In the genomic region with DNA sequence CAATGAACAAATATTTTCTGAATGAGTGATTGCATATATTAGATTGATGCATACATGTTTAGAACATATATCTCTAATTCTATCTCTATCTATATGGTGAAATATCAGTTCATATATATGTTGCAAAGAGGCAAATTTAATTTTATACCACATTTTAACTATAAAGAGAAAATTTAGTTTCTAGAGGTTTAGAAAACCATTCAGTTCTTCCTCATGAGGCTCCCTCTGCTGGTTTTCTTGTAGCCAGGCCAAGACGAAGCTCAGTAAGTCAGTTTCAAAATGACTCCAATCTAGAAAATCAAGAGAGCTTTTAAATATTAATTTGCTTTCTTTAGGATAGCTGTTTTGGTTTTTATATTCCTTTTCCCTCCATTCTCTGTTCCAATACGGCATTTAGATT, we compare ENCODE assay signal across 11 cellular contexts.
A peak's percentile ranks its signal among the peaks of the same experiment; 100 is the strongest.
DNase-seq lines count a peak whose midpoint lies in the region; ATAC-seq and TF ChIP-seq lines count a peak whose summit lies in the region.
"Had no signal": no experiment of that assay in that cellular context is flagged by ENCODE, and none has a peak within 500 bp of the region (broad histone marks: within the 10 kb centered on the region; RNA-seq: fewer than 3 reads in every experiment).

No MANE protein-coding gene starts in this region.

- H3K27me3 ChIP-seq in testis = no peaks in the 10 kb centered on the region

- WGBS in testis, 2 donors = 40 to 47% methylated on average over 2 of the region's 2 CpGs

- H3K27ac ChIP-seq in testis = no peak overlapping the region

- peaks cover 3% of the 10 kb centered on the region for H3K4me1 Mint-ChIP-seq in activated CD4-positive, alpha-beta T cell treated with anti-CD3 and anti-CD28 coated beads, Interleukin-2, amount 10 ng/mL, durations not matched to agents 7 days and 5 days
- no peaks in the 10 kb centered on the region for H3K4me1 Mint-ChIP-seq in activated CD4-positive, alpha-beta T cell treated with anti-CD3 and anti-CD28 coated beads, Interleukin-2, amount 10 ng/mL, durations not matched to agents 24 days and 14 days

- no peak overlapping the region for H3K4me3 Mint-ChIP-seq in activated CD4-positive, alpha-beta T cell treated with anti-CD3 and anti-CD28 coated beads, Interleukin-2, amount 10 ng/mL, durations not matched to agents 7 days and 5 days
- H3K4me3 Mint-ChIP-seq in activated CD4-positive, alpha-beta T cell treated with anti-CD3 and anti-CD28 coated beads, Interleukin-2, amount 10 ng/mL, durations not matched to agents 24 days and 14 days = no peak overlapping the region
- H3K4me3 Mint-ChIP-seq: T-helper 1 cell treated with Interleukin-12 subunit alpha and Interleukin-12 subunit beta and Interleukin-4 antibody, amounts not matched to agents 30 μg/mL and 1 μg/mL, for 36 hours had no signal

- no peaks in the 10 kb centered on the region for H3K36me3 ChIP-seq in testis (ENCODE audit: low read depth, missing control alignments)

- TF ChIP-seq CTCF in LNCaP clone FGC (IDR thresholded peaks at IDR 0.05; ENCODE audit: control insufficient read depth, extremely low read depth, insufficient read depth) = peak; percentile 46
- TF ChIP-seq CTCF in epithelial cell of esophagus (IDR thresholded peaks at IDR 0.05; ENCODE audit: insufficient read depth, low read depth, low read length, missing control alignments) = peak; percentile 50
- peak in 1 of 3 experiments; percentile 9 for TF ChIP-seq CTCF in testis (IDR thresholded peaks at IDR 0.05)

- no peaks in the 10 kb centered on the region for H3K9me3 ChIP-seq in testis

- POLR2A ChIA-PET in activated CD4-positive, alpha-beta T cell treated with anti-CD3 and anti-CD28 coated beads, Interleukin-2, amount 10 ng/mL, durations not matched to agents 7 days and 5 days (lab: Charles Lee) = no interaction called here

- no peaks in the 10 kb centered on the region for H3K27me3 Mint-ChIP-seq in activated CD4-positive, alpha-beta T cell treated with anti-CD3 and anti-CD28 coated beads, Interleukin-2, amount 10 ng/mL, durations not matched to agents 7 days and 5 days
- H3K27me3 Mint-ChIP-seq in activated CD4-positive, alpha-beta T cell treated with anti-CD3 and anti-CD28 coated beads, Interleukin-2, amount 10 ng/mL, durations not matched to agents 24 days and 14 days = peaks cover 2% of the 10 kb centered on the region

- peak; percentile 7 for DNase-seq in activated CD4-positive, alpha-beta T cell treated with anti-CD3 and anti-CD28 coated beads, Interleukin-2, amount 10 ng/mL, durations not matched to agents 7 days and 5 days
- no peak for DNase-seq in activated CD4-positive, alpha-beta T cell treated with anti-CD3 and anti-CD28 coated beads, Interleukin-2, amount 10 ng/mL, durations not matched to agents 24 days and 14 days
- DNase-seq in LNCaP clone FGC (ENCODE audit: low read depth) (no peak), epithelial cell of esophagus (ENCODE audit: low read depth) (peak; percentile 9), testis (peak; percentile 25), 8988T (no peak), NCI-H2029 (lab: John Stamatoyannopoulos, UW) (no peak)
- DNase-seq: dermis blood vessel endothelial cell, right cardiac atrium had no signal

- H3K4me1 ChIP-seq in testis = no peaks in the 10 kb centered on the region

- H3K4me3 ChIP-seq in LNCaP clone FGC (ENCODE audit: low read depth, low read length) (no peak overlapping the region), epithelial cell of esophagus (ENCODE audit: low read length) (no peak overlapping the region), testis (no peak overlapping the region)

- CTCF ChIA-PET in activated CD4-positive, alpha-beta T cell treated with anti-CD3 and anti-CD28 coated beads, Interleukin-2, amount 10 ng/mL, durations not matched to agents 7 days and 5 days (lab: Charles Lee) = no interaction called here

- no peak for TF ChIP-seq POLR2A in testis (IDR thresholded peaks at IDR 0.05)

- H3K36me3 Mint-ChIP-seq in activated CD4-positive, alpha-beta T cell treated with anti-CD3 and anti-CD28 coated beads, Interleukin-2, amount 10 ng/mL, durations not matched to agents 7 days and 5 days (ENCODE audit: low read depth) = no peaks in the 10 kb centered on the region
- H3K36me3 Mint-ChIP-seq in activated CD4-positive, alpha-beta T cell treated with anti-CD3 and anti-CD28 coated beads, Interleukin-2, amount 10 ng/mL, durations not matched to agents 24 days and 14 days (ENCODE audit: low read depth) = no peaks in the 10 kb centered on the region

- no peaks in the 10 kb centered on the region for H3K9me3 Mint-ChIP-seq in activated CD4-positive, alpha-beta T cell treated with anti-CD3 and anti-CD28 coated beads, Interleukin-2, amount 10 ng/mL, durations not matched to agents 7 days and 5 days
- H3K9me3 Mint-ChIP-seq in activated CD4-positive, alpha-beta T cell treated with anti-CD3 and anti-CD28 coated beads, Interleukin-2, amount 10 ng/mL, durations not matched to agents 24 days and 14 days = no peaks in the 10 kb centered on the region
- H3K9me3 Mint-ChIP-seq: T-helper 1 cell treated with Interleukin-12 subunit alpha and Interleukin-12 subunit beta and Interleukin-4 antibody, amounts not matched to agents 30 μg/mL and 1 μg/mL, for 36 hours had no signal

- no peak overlapping the region for H3K27ac Mint-ChIP-seq in activated CD4-positive, alpha-beta T cell treated with anti-CD3 and anti-CD28 coated beads, Interleukin-2, amount 10 ng/mL, durations not matched to agents 7 days and 5 days
- no peak overlapping the region for H3K27ac Mint-ChIP-seq in activated CD4-positive, alpha-beta T cell treated with anti-CD3 and anti-CD28 coated beads, Interleukin-2, amount 10 ng/mL, durations not matched to agents 24 days and 14 days
- H3K27ac Mint-ChIP-seq: T-helper 1 cell treated with Interleukin-12 subunit alpha and Interleukin-12 subunit beta and Interleukin-4 antibody, amounts not matched to agents 30 μg/mL and 1 μg/mL, for 36 hours had no signal

- intact Hi-C loops in activated CD4-positive, alpha-beta T cell treated with anti-CD3 and anti-CD28 coated beads, Interleukin-2, amount 10 ng/mL, durations not matched to agents 24 days and 14 days (cut with micrococcal nuclease) = loop anchor here (10.0 kb wide), 1 partner anchor 720 kb away; no protein-coding TSS in a partner anchor
- intact Hi-C loops in testis (cut with DNase I; ENCODE audit: low total_unique reads) = no loop called here

- ATAC-seq in GM19397 (IDR thresholded peaks at IDR 0.05; ENCODE audit: unreplicated experiment) = no peak
- ATAC-seq: right cardiac atrium had no signal

Comparison
In these comparisons a context has a peak if more than half of its experiments do, and no peak if none do; other contexts are left out.
1. DNase-seq: peak in activated CD4-positive, alpha-beta T cell treated with anti-CD3 and anti-CD28 coated beads, Interleukin-2, amount 10 ng/mL, durations not matched to agents 7 days and 5 days (single experiment), epithelial cell of esophagus (single experiment) and testis (single experiment); none in activated CD4-positive, alpha-beta T cell treated with anti-CD3 and anti-CD28 coated beads, Interleukin-2, amount 10 ng/mL, durations not matched to agents 24 days and 14 days (single experiment), LNCaP clone FGC (single experiment), 8988T (single experiment) and NCI-H2029 (single experiment).